9 cellular contexts compared by ENCODE assay signal in the genomic region with DNA sequence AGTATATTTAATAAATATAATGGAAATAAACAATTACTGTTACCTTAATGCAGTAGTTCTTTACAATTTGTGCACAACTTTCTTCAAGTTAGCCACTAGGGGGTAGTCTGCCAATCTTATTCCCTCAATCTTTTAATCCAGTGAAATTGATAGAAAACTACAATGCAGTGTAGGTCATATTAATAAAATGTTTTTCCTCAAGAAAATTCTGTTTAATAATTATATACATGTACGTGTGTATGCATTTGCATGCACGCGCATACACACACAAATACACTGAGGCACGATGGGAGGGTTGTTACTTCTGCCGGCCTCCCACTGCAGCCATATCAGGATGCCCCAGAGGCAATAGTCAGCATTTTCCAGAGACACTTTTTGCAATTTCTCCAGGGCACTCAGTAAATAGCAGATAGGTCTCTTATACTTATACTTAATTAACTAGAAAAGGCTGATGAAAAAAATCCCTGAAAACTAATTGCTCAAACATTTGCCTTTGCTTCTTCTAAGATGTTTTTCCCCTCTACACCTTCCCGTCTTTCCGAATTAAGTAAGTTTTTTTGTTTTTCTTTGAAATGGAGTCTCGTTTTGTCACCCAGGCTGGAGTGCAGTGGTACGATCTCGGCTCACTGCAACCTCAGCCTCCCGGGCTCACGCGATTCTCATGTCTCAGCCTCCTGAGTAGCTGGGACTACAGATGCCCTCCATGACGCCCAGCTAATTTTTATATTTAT. TPM values are rescaled to one million over a fixed set of nuclear protein-coding genes. Genes with fewer than 3 reads are reported as not detected.
A peak's percentile ranks its signal among the peaks of the same experiment; 100 is the strongest.
DNase-seq lines count a peak whose midpoint lies in the region; TF ChIP-seq lines count a peak whose summit lies in the region.
"Had no signal": no experiment of that assay in that cellular context is flagged by ENCODE, and none has a peak within 500 bp of the region (broad histone marks: within the 10 kb centered on the region; RNA-seq: fewer than 3 reads in every experiment).

No MANE protein-coding gene starts in this region.

- no peak overlapping the region for H3K9ac ChIP-seq in MM.1S (ENCODE audit: low read length)
- no peak overlapping the region for H3K9ac ChIP-seq in parathyroid adenoma

- H3K27ac ChIP-seq in MM.1S (ENCODE audit: low read length) (no peak overlapping the region), parathyroid adenoma (no peak overlapping the region)
- H3K27ac ChIP-seq: SJSA1 had no signal

- TF ChIP-seq CTCF in MM.1S (IDR thresholded peaks at IDR 0.05; ENCODE audit: low read length) = peak; percentile 52
- TF ChIP-seq CTCF in parathyroid adenoma (IDR thresholded peaks at IDR 0.05) = peak; percentile 39
- no peak for TF ChIP-seq CTCF in lower leg skin (IDR thresholded peaks at IDR 0.05)

- H3K9me3 ChIP-seq in MM.1S (replicated peaks; ENCODE audit: insufficient read depth, low read length) (no peaks in the 10 kb centered on the region), parathyroid adenoma (ENCODE audit: control insufficient read depth, low read length) (no peaks in the 10 kb centered on the region)
- H3K9me3 ChIP-seq: SJSA1 had no signal

- no peaks in the 10 kb centered on the region for H3K9me2 ChIP-seq in MM.1S (replicated peaks; ENCODE audit: insufficient read depth, low read length)

- no peak overlapping the region for H3K4me2 ChIP-seq in MM.1S (ENCODE audit: low read depth, low read length)
- no peak overlapping the region for H3K4me2 ChIP-seq in parathyroid adenoma (ENCODE audit: low read length)

- peak; percentile 39 for DNase-seq in EH (ENCODE audit: low read depth)
- no peak for DNase-seq in MM.1S
- DNase-seq in cerebellum (ENCODE audit: low spot score) = peak; percentile 23
- DNase-seq in LoVo (ENCODE audit: low spot score) = no peak
- DNase-seq in SK-N-DZ (ENCODE audit: low spot score) = no peak
- DNase-seq in activated gamma-delta T cell (lab: John Stamatoyannopoulos, UW) = no peak
- DNase-seq in lower leg skin (ENCODE audit: low spot score in 2 of 2) = no peak

- H2AFZ ChIP-seq in MM.1S (ENCODE audit: low read length) (no peak overlapping the region), parathyroid adenoma (no peak overlapping the region)

- peaks cover 15% of the 10 kb centered on the region; the same call in 1 of the 2 replicates for H3F3A ChIP-seq in MM.1S (ENCODE audit: insufficient read depth, low read length)

- H3K36me3 ChIP-seq in MM.1S (replicated peaks; ENCODE audit: insufficient read depth, low read length) = no peaks in the 10 kb centered on the region
- no peaks in the 10 kb centered on the region for H3K36me3 ChIP-seq in parathyroid adenoma (ENCODE audit: control insufficient read depth, insufficient read depth, low read length)
- H3K36me3 ChIP-seq: SJSA1 had no signal

- 0 out of 2 replicates have a peak, but pooled peaks cover 6% of the 10 kb centered on the region for H3K27me3 ChIP-seq in MM.1S (replicated peaks; ENCODE audit: insufficient read depth, low read length)
- no peaks in the 10 kb centered on the region for H3K27me3 ChIP-seq in parathyroid adenoma (ENCODE audit: control insufficient read depth, insufficient read depth, low read length)
- H3K27me3 ChIP-seq: SJSA1 had no signal

- peaks cover 13% of the 10 kb centered on the region; the same call in 1 of the 2 replicates for H3K79me2 ChIP-seq in MM.1S (ENCODE audit: low read length)
- peaks cover 2% of the 10 kb centered on the region for H3K79me2 ChIP-seq in parathyroid adenoma

- intact Hi-C loops in lower leg skin (cut with DNase I; ENCODE audit: low total_unique reads) = loop anchor here (10.0 kb wide), 1 partner anchor 150 kb away; no protein-coding TSS in a partner anchor

- 0 out of 2 replicates have a peak, but pooled peaks cover 4% of the 10 kb centered on the region for H3K4me1 ChIP-seq in MM.1S (ENCODE audit: low read length)
- H3K4me1 ChIP-seq in parathyroid adenoma = peaks cover 3% of the 10 kb centered on the region

- WGBS in lower leg skin, 2 donors = 83 to 88% methylated on average over 14 of the region's 14 CpGs

- H3K4me3 ChIP-seq in MM.1S (ENCODE audit: low read length) (no peak overlapping the region), parathyroid adenoma (ENCODE audit: low read depth, low read length) (no peak overlapping the region), lower leg skin (ENCODE audit: low read depth, poor library complexity, severe bottlenecking) (no peak overlapping the region)
- H3K4me3 ChIP-seq: SJSA1 had no signal

- no peak for TF ChIP-seq POLR2A in lower leg skin (IDR thresholded peaks at IDR 0.05)

- H4K20me1 ChIP-seq in MM.1S (ENCODE audit: insufficient read depth, low read length) = no peaks in the 10 kb centered on the region

RNA-seq across cellular contexts. Expression of a gene that starts 3.1 kb away (rescaled TPM):
- total RNA-seq in cerebellum (16.7 TPM), lower leg skin (10 to 100 TPM; 22.5 to 32.8 (median 30.1) TPM)
- polyA plus RNA-seq in SK-N-DZ (2014; cell fraction: cytosol; rRNA removed) = 49.9 and 63.1 TPM in 2 replicates
- 33.1 and 42.8 TPM in 2 replicates for polyA plus RNA-seq in SK-N-DZ (2014; cell fraction: nucleus; rRNA removed)

Comparison
In these comparisons a context has a peak if more than half of its experiments do, and no peak if none do; other contexts are left out.
1. DNase-seq: peak in EH (single experiment) and cerebellum (single experiment); none in MM.1S (single experiment), LoVo (single experiment), SK-N-DZ (single experiment), activated gamma-delta T cell (single experiment) and lower leg skin (0 of 2).
2. CTCF ChIP-seq: peak in MM.1S (single experiment) and parathyroid adenoma (single experiment); none in lower leg skin (0 of 3).